In the genomic region with DNA sequence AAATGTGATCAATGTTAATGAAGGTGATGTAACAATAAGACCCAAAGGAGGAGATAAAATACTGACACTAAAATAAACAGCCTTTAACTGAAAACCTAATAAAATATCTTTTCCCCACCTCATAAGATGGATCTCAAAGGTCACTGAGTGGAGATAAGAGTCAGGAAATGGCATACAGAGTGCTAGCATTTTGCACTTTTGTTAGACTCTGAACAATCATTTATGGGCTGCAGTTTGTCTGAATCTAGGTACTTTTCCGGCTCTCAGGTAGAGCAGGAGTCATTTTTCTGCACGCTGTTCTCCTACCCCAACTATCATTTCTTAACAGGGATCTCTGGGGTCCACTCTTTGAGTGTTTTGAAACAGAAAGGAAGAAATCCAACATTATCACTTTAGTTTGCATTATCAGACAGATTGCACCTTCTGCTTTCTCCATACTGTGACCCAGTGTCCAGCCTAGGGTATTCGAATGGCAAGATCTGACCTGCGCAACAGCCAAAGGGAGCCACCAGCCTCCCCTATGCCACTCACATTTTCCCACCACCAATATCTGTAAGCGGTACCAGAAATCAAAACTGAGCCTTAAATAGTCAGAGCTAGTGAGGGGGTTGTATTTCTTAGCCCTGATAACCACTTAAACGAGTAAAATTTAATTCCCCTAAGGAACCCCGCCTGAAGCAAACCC, we compare ENCODE assay signal across 8 cellular contexts. TPM values are rescaled to one million over a fixed set of nuclear protein-coding genes. Genes with fewer than 3 reads are reported as not detected.
DNase-seq lines count a peak whose midpoint lies in the region; FAIRE-seq and TF ChIP-seq lines count a peak whose summit lies in the region.

No MANE protein-coding gene starts in this region.

- no peaks in the 10 kb centered on the region for H3K79me2 ChIP-seq in mesendoderm (ENCODE audit: control insufficient read depth, insufficient read depth, low read length)

- peak overlapping the region; percentile 88 for H3K4me3 Mint-ChIP-seq in MCF 10A (ENCODE audit: unreplicated experiment)

- H3K4me3 ChIP-seq in mesendoderm (ENCODE audit: low read length) = no peak overlapping the region

- H3K27me3 ChIP-seq in mesendoderm (ENCODE audit: insufficient read depth, low read length, poor library complexity) = peaks cover 5% of the 10 kb centered on the region

- H2BK15ac ChIP-seq in mesendoderm (replicated peaks; ENCODE audit: low read depth) = no peak overlapping the region

- H3K4ac ChIP-seq in mesendoderm (ENCODE audit: low read depth, low read length) = no peak overlapping the region

- no peak overlapping the region for H3K18ac ChIP-seq in mesendoderm (ENCODE audit: low read length)

- no peak overlapping the region for H3K27ac ChIP-seq in mesendoderm (ENCODE audit: low read depth, low read length)

- WGBS in mesendoderm (ENCODE audit: extremely low coverage, insufficient coverage, low lambda C conversion rate) = no CpG with 5 or more reads among the region's 7 CpGs

- peak overlapping the region; percentile 9 for H3K4me2 ChIP-seq in mesendoderm (ENCODE audit: low read length)

- H2BK5ac ChIP-seq in mesendoderm (ENCODE audit: low read length) = no peak overlapping the region

- H4K5ac ChIP-seq in mesendoderm (ENCODE audit: low read length) = no peak overlapping the region

- H3K56ac ChIP-seq in mesendoderm (ENCODE audit: low read length) = peak overlapping the region; percentile 66

- DNase-seq in stimulated activated CD4-positive, alpha-beta T cell treated with anti-CD3 and anti-CD28 coated beads, Interleukin-15, amount 100 ng/mL, for 24 hours = peak; percentile 4
- no peak for DNase-seq in stimulated activated CD4-positive, alpha-beta T cell treated with anti-CD3 and anti-CD28 coated beads, Interleukin-4, amount 100 ng/mL, for 1 hour
- peak; percentile 0 for DNase-seq in MCF 10A (ENCODE audit: unreplicated experiment)
- DNase-seq in mesendoderm = no peak
- DNase-seq in RCC 7860 (ENCODE audit: low spot score) = no peak
- DNase-seq in NCI-H128 (lab: John Stamatoyannopoulos, UW; ENCODE audit: unreplicated experiment) = no peak
- DNase-seq in NCI-H187 treated with DMSO at 0.1 percent for 48 hours (lab: John Stamatoyannopoulos, UW) = no peak
- no peak for DNase-seq in NCI-H446 (lab: John Stamatoyannopoulos, UW)

- no peaks in the 10 kb centered on the region for H3K4me1 ChIP-seq in mesendoderm (ENCODE audit: control insufficient read depth, low read depth, low read length)

- no peaks in the 10 kb centered on the region for H3K36me3 ChIP-seq in mesendoderm (ENCODE audit: control insufficient read depth, insufficient read depth, low read length)

- no peaks in the 10 kb centered on the region for H3K27me3 Mint-ChIP-seq in MCF 10A (ENCODE audit: insufficient read depth, unreplicated experiment)

- no peak overlapping the region for H3K27ac Mint-ChIP-seq in MCF 10A (ENCODE audit: low read depth, unreplicated experiment)

- no peak overlapping the region for H4K8ac ChIP-seq in mesendoderm (ENCODE audit: low read depth, low read length)

- no peak for FAIRE-seq in RCC 7860 (lab: Jason Lieb, UNC)

- no peaks in the 10 kb centered on the region for H3K79me1 ChIP-seq in mesendoderm (ENCODE audit: low read length)

- H3K9ac ChIP-seq in mesendoderm (ENCODE audit: low read length) = peak overlapping the region; percentile 57

- POLR2A ChIA-PET in MCF 10A (lab: Yijun Ruan, JAX) = interaction anchor here (0.6 to 1.6 kb wide), 10 partner anchors 13 to 161 kb away, joined by 3 to 13 read pairs (median 4); a partner anchor contains a TSS

- H3K23ac ChIP-seq in mesendoderm (ENCODE audit: low read length) = no peak overlapping the region

- no peak overlapping the region for H2BK120ac ChIP-seq in mesendoderm (ENCODE audit: low read depth, low read length)

- no TSS peak for BruUV-seq in MCF 10A (replicated peaks; lab: Mats Ljungman, UMichigan)

- no peak overlapping the region for H2AK5ac ChIP-seq in mesendoderm (ENCODE audit: low read length)

- H3K36me3 Mint-ChIP-seq in MCF 10A (ENCODE audit: insufficient read depth, unreplicated experiment) = no peaks in the 10 kb centered on the region

- H3K9me3 Mint-ChIP-seq in MCF 10A (ENCODE audit: unreplicated experiment) = no peaks in the 10 kb centered on the region

- CTCF ChIA-PET in MCF 10A (lab: Yijun Ruan, JAX) = interaction anchor here (0.7 to 6.5 kb wide), 12 partner anchors 9 to 208 kb away, joined by 3 to 112 read pairs (median 6); a partner anchor contains a TSS

- intact Hi-C loops in MCF 10A (cut with micrococcal nuclease) = loop anchor here (1.0 to 5.0 kb wide), 3 partner anchors 75 to 165 kb away; no protein-coding TSS in a partner anchor

- H3K4me1 Mint-ChIP-seq in MCF 10A (ENCODE audit: insufficient read depth, unreplicated experiment) = peaks cover 12% of the 10 kb centered on the region

- no peak for TF ChIP-seq CTCF in MCF 10A (IDR thresholded peaks at IDR 0.05; ENCODE audit: unreplicated experiment)

RNA-seq across cellular contexts. Expression of a gene that starts 0.9 kb away (rescaled TPM):
- 20.7 and 21.7 TPM in 2 replicates for total RNA-seq in MCF 10A (2022)
- 0.63 TPM for polyA plus RNA-seq in mesendoderm (2013, experiment 1 of 2)
- 0.73 TPM for polyA plus RNA-seq in mesendoderm (2013, experiment 2 of 2)

RNA-seq across cellular contexts. Expression of a gene that starts 1.0 kb away (rescaled TPM):
- 12.0 and 18.1 TPM in 2 replicates for total RNA-seq in MCF 10A (2022)
- polyA plus RNA-seq in mesendoderm (2013, experiment 1 of 2) = 7.0 TPM
- polyA plus RNA-seq in mesendoderm (2013, experiment 2 of 2) = 6.7 TPM

RNA-seq across cellular contexts. Expression of a gene that starts 50.0 kb away (rescaled TPM):
- total RNA-seq in MCF 10A (2022) = 46.9 and 54.0 TPM in 2 replicates
- 26.8 TPM for polyA plus RNA-seq in mesendoderm (2013, experiment 1 of 2)
- polyA plus RNA-seq in mesendoderm (2013, experiment 2 of 2) = 26.2 TPM

Comparison
In these comparisons a context has a peak if more than half of its experiments do, and no peak if none do; other contexts are left out.
1. DNase-seq: peak in stimulated activated CD4-positive, alpha-beta T cell treated with anti-CD3 and anti-CD28 coated beads, Interleukin-15, amount 100 ng/mL, for 24 hours (single experiment) and MCF 10A (single experiment); none in stimulated activated CD4-positive, alpha-beta T cell treated with anti-CD3 and anti-CD28 coated beads, Interleukin-4, amount 100 ng/mL, for 1 hour (single experiment), mesendoderm (single experiment), RCC 7860 (single experiment), NCI-H128 (single experiment), NCI-H187 treated with DMSO at 0.1 percent for 48 hours (single experiment) and NCI-H446 (0 of 2).